Comparison of ENCODE assay signal across 2 cellular contexts in the genomic region with DNA sequence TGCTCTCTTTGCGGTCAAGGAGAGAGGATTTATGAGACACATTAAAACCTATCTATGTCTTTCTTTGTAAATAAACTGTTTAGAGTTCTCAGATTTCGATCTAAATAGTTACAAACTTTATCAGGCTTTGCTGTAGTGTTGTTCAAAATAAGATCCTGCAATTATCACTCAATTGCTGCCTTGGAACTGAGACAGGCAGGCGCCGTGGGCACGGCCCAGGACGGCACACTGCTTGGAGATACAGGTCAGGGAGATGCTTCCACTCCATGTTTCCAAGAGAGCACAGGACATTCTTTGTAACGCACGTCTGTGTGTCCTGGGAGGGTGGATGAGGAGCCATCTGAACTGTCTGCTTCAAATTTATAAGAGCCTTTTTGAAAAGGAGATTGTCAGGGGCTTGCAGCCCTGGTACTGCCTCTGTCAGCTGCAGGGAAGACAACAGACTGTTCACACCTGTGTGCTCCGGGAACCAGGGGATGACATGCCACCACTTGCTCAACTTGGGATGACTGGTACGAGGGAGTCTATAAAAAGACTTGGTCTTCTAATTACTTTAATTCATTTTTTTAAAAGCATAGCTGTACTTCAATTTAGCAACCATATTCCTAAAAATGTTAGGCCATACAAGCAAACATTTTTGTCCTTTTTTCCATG.
TF ChIP-seq lines count a peak whose summit lies in the region.

No MANE protein-coding gene starts in this region.

TF ChIP-seq in HEK293, 187 proteins besides CTCF, POLR2A, EP300 and RAD21:
- TF ChIP-seq ZNF23 (tag by site-specific recombination; IDR thresholded peaks at IDR 0.05; ENCODE audit: borderline replicate concordance) (no peak), TRIM28 (IDR thresholded peaks at IDR 0.05; ENCODE audit: borderline replicate concordance, low read length) (peak; percentile 60), TCF7L2 (IDR thresholded peaks at IDR 0.05; ENCODE audit: borderline replicate concordance, low read depth, low read length) (peak; percentile 48; the same call in 1 of the 2 replicates), ZNF626 (tag by site-specific recombination; IDR thresholded peaks at IDR 0.05) (no peak)
TF ChIP-seq in HEK293: peak in this region for 2.

TF ChIP-seq in H1, 55 proteins besides CTCF, POLR2A, EP300 and RAD21:
- TF ChIP-seq NRF1 (IDR thresholded peaks at IDR 0.05; ENCODE audit: low read depth, low read length) = no peak
- TF ChIP-seq SUZ12 (IDR thresholded peaks at IDR 0.05; ENCODE audit: low read length) = no peak
- TF ChIP-seq SAP30 (IDR thresholded peaks at IDR 0.05; ENCODE audit: insufficient read depth, insufficient replicate concordance, low read length) = no peak
- no peak for TF ChIP-seq SP4 (IDR thresholded peaks at IDR 0.05; ENCODE audit: low read length)
- no peak for TF ChIP-seq POU5F1 (IDR thresholded peaks at IDR 0.05; ENCODE audit: low read depth, low read length)
- no peak for TF ChIP-seq CBX8 (IDR thresholded peaks at IDR 0.05; ENCODE audit: borderline replicate concordance, low read depth, low read length)
- TF ChIP-seq TEAD4 (IDR thresholded peaks at IDR 0.05; ENCODE audit: low read depth, low read length) = no peak
